Comparison of ENCODE assay signal across 9 cellular contexts in genomic region chr2:231058761-231059550, GRCh38. TPM values are rescaled to one million over a fixed set of nuclear protein-coding genes. Genes with fewer than 3 reads are reported as not detected.
DNase-seq lines count a peak whose midpoint lies in the region; ATAC-seq and TF ChIP-seq lines count a peak whose summit lies in the region.
"Had no signal": no experiment of that assay in that cellular context is flagged by ENCODE, and none has a peak within 500 bp of the region (broad histone marks: within the 10 kb centered on the region; RNA-seq: fewer than 3 reads in every experiment).

No MANE protein-coding gene starts in this region.

- no peak overlapping the region for H3K4me3 ChIP-seq in CD4-positive, alpha-beta memory T cell (ENCODE audit: low read length in 2 of 2)
- H3K4me3 ChIP-seq in NB4 (ENCODE audit: low read depth, low read length) (peak overlapping the region; percentile 94), muscle layer of duodenum (ENCODE audit: low read depth in 1 of 2, low read length in 2 of 2) (peak overlapping the region; percentile 87 to 98)

- peaks cover 0 to 2% of the 10 kb centered on the region in 2 donors for H3K27me3 Mint-ChIP-seq in CD4-positive, alpha-beta memory T cell

- no peaks in the 10 kb centered on the region for H3K27me3 ChIP-seq in CD4-positive, alpha-beta memory T cell (ENCODE audit: insufficient read depth, low read length)
- no peaks in the 10 kb centered on the region for H3K27me3 ChIP-seq in muscle layer of duodenum (ENCODE audit: low read depth, low read length)

- TF ChIP-seq CTCF in NB4 (IDR thresholded peaks at IDR 0.05; ENCODE audit: low read depth, low read length): no peak

- H3K27ac Mint-ChIP-seq in CD4-positive, alpha-beta memory T cell: peak overlapping the region; percentile 9 to 99 (median 65)

- DNase-seq in CD4-positive, alpha-beta memory T cell: no peak
- DNase-seq in NB4 (ENCODE audit: low read depth) (no peak), NOMO-1 (lab: John Stamatoyannopoulos, UW; ENCODE audit: unreplicated experiment in 2 of 2) (no peak), amygdala (lab: John Stamatoyannopoulos, UW) (no peak)

- POLR2A ChIA-PET in CD4-positive, alpha-beta memory T cell (lab: Charles Lee; ENCODE audit: partially characterized antibody): no interaction called here

- ATAC-seq in GM18870 (IDR thresholded peaks at IDR 0.05; ENCODE audit: unreplicated experiment) (no peak), GM21447 (IDR thresholded peaks at IDR 0.05; ENCODE audit: unreplicated experiment) (no peak)
- ATAC-seq: esophagus mucosa had no signal

- peaks cover 13% of the 10 kb centered on the region for H3K36me3 ChIP-seq in CD4-positive, alpha-beta memory T cell (ENCODE audit: insufficient read depth, low read length)
- H3K36me3 ChIP-seq in muscle layer of duodenum (ENCODE audit: control insufficient read depth in 1 of 2, insufficient read depth in 2 of 2, low read length in 2 of 2): peaks cover 17 to 33% of the 10 kb centered on the region in 2 donors

- intact Hi-C loops in CD4-positive, alpha-beta memory T cell (cut with micrococcal nuclease): loop anchor here (5.0 to 10.0 kb wide), 3 partner anchors 154 to 1137 kb away; partner anchors contain the start of genes FBXO36, SP140 and TRIP12

- peaks cover 26% of the 10 kb centered on the region for H3K4me1 ChIP-seq in CD4-positive, alpha-beta memory T cell (ENCODE audit: insufficient read depth, low read length)
- H3K4me1 ChIP-seq in muscle layer of duodenum (ENCODE audit: control insufficient read depth in 1 of 2, insufficient read depth in 2 of 2, low read length in 2 of 2): peaks cover 15 to 30% of the 10 kb centered on the region in 2 donors

- H3K4me3 Mint-ChIP-seq in CD4-positive, alpha-beta memory T cell: peak overlapping the region; percentile 68 to 99 (median 98)

- H3K9me3 ChIP-seq in CD4-positive, alpha-beta memory T cell (ENCODE audit: control insufficient read depth in 1 of 2, low read length in 2 of 2): no peaks in the 10 kb centered on the region
- H3K9me3 ChIP-seq in muscle layer of duodenum (ENCODE audit: control insufficient read depth in 1 of 2, low read length in 2 of 2): no peaks in the 10 kb centered on the region

- CTCF ChIA-PET in CD4-positive, alpha-beta memory T cell (lab: Charles Lee; ENCODE audit: partially characterized antibody): interaction anchor here (0.8 to 1.6 kb wide), 3 partner anchors 15 to 393 kb away, joined by 3 to 4 read pairs (median 3); no protein-coding TSS in a partner anchor

- H3K27ac ChIP-seq in CD4-positive, alpha-beta memory T cell (ENCODE audit: low read depth, low read length): no peak overlapping the region
- peak overlapping the region; percentile 11 for H3K27ac ChIP-seq in cingulate gyrus (ENCODE audit: low read depth, low read length)
- H3K27ac ChIP-seq in muscle layer of duodenum (ENCODE audit: low read length): peak overlapping the region; percentile 19

- H3K9me3 Mint-ChIP-seq in CD4-positive, alpha-beta memory T cell: no peaks in the 10 kb centered on the region

- peaks cover 17 to 28% of the 10 kb centered on the region in 2 donors for H3K36me3 Mint-ChIP-seq in CD4-positive, alpha-beta memory T cell

- H3K4me1 Mint-ChIP-seq in CD4-positive, alpha-beta memory T cell: peaks cover 21 to 48% (median 34%) of the 10 kb centered on the region in 4 donors

- no peak for TF ChIP-seq POLR2A in NB4 (IDR thresholded peaks at IDR 0.05; ENCODE audit: extremely low read depth, insufficient read length)

RNA-seq across cellular contexts. Expression of gene PSMD1, which starts 2.3 kb away (rescaled TPM):
- total RNA-seq in CD4-positive, alpha-beta memory T cell: 10 to 100 TPM; 38.0 to 40.8 TPM
- polyA plus RNA-seq in CD4-positive, alpha-beta memory T cell: 10 to 100 TPM; 64.5 to 65.0 TPM

RNA-seq across cellular contexts. Expression of gene C2orf72, which starts 21.6 kb away (rescaled TPM):
- not detected for total RNA-seq in CD4-positive, alpha-beta memory T cell
- polyA plus RNA-seq in CD4-positive, alpha-beta memory T cell: not detected

Comparison
In these comparisons a context has a peak if more than half of its experiments do, and no peak if none do; other contexts are left out.
1. H3K4me3 ChIP-seq: peak in NB4 (single experiment) and muscle layer of duodenum (2 of 2); none in CD4-positive, alpha-beta memory T cell (0 of 2).